In genomic region chr13:107545946-107546502, GRCh38 we compare ENCODE assay signal across 24 cellular contexts.
DNase-seq lines count a peak whose midpoint lies in the region; ATAC-seq and TF ChIP-seq lines count a peak whose summit lies in the region.
"Had no signal": no experiment of that assay in that cellular context is flagged by ENCODE, and none has a peak within 500 bp of the region (broad histone marks: within the 10 kb centered on the region; RNA-seq: fewer than 3 reads in every experiment).

No MANE protein-coding gene starts in this region.

- in situ Hi-C loops in mammary epithelial cell (cut with MboI; ENCODE audit: low sequenced_read_pairs in 2 of 2): no loop called here

- H3K4me2 ChIP-seq in mammary epithelial cell (ENCODE audit: insufficient read depth, low read depth, low read length): no peak overlapping the region
- H3K4me2 ChIP-seq: A549 had no signal

- no peak overlapping the region for H3K9ac ChIP-seq in mammary epithelial cell (ENCODE audit: insufficient read depth, low read length)

- H3K4me1 ChIP-seq in mammary epithelial cell (ENCODE audit: insufficient read depth, low read length): no peaks in the 10 kb centered on the region
- H3K4me1 ChIP-seq: A549, BE2C, esophagus squamous epithelium, right atrium auricular region, vagina had no signal

- no peak overlapping the region for H3K27ac ChIP-seq in mammary epithelial cell (ENCODE audit: insufficient read depth, low read depth, low read length)
- H3K27ac ChIP-seq: A549, cardiac muscle cell, esophagus squamous epithelium, right atrium auricular region, vagina, VCaP had no signal

- H2AFZ ChIP-seq in mammary epithelial cell (ENCODE audit: low read depth, low read length): no peak overlapping the region

- no peak overlapping the region for H3K4me3 ChIP-seq in mammary epithelial cell (replicated peaks in 1 of 3; ENCODE audit: insufficient read depth in 1 of 3, low read depth in 2 of 3, low read length in 3 of 3)
- H3K4me3 ChIP-seq: A549, cardiac muscle cell, esophagus squamous epithelium, right atrium auricular region, vagina had no signal

- dilution Hi-C loops in mammary epithelial cell (cut with HindIII; ENCODE audit: low sequenced_read_pairs): no loop called here

- H3K9me3 ChIP-seq in mammary epithelial cell (replicated peaks; ENCODE audit: insufficient read depth, low read length): no peaks in the 10 kb centered on the region
- H3K9me3 ChIP-seq: A549, BE2C, vagina had no signal

- peak; percentile 89 for DNase-seq in DMS153 (lab: John Stamatoyannopoulos, UW)
- peak; percentile 46 to 70 for DNase-seq in NCI-H187 (lab: John Stamatoyannopoulos, UW)
- peak; percentile 74 for DNase-seq in NCI-H345 (lab: John Stamatoyannopoulos, UW)
- peak; percentile 36 to 55 for DNase-seq in dermis microvascular lymphatic vessel endothelial cell (ENCODE audit: low read depth in 2 of 2)
- DNase-seq in NCI-H1436 treated with DMSO at 0.1 percent for 48 hours (lab: John Stamatoyannopoulos, UW): no peak
- DNase-seq in mammary epithelial cell: no peak
- no peak for DNase-seq in cerebellar cortex (ENCODE audit: low spot score)
- DNase-seq: activated CD4-positive, alpha-beta T cell treated with anti-CD3 and anti-CD28 coated beads, Interleukin-2, amount 10 ng/mL, durations not matched to agents 7 days and 5 days; anterior cingulate cortex; BE2C; esophagus squamous epithelium; hippocampal formation; KG1; naive thymus-derived CD4-positive, alpha-beta T cell; NCI-H226; stimulated activated CD4-positive, alpha-beta T cell treated with anti-CD3 and anti-CD28 coated beads, Interleukin-4, amount 100 ng/mL, for 24 hours; stimulated activated naive B cell treated with anti-CD40 and anti-IgM and Interleukin-4, amounts not matched to agents 10 μg/mL and 1 μg/mL and 100 μg/mL, for 72 hours had no signal

- no peak for ATAC-seq in GM21576 (IDR thresholded peaks at IDR 0.05; ENCODE audit: unreplicated experiment)
- ATAC-seq: A549; left lobe of liver; naive thymus-derived CD4-positive, alpha-beta T cell; stimulated activated naive B cell treated with anti-CD40 and anti-IgM and Interleukin-4, amounts not matched to agents 10 μg/mL and 1 μg/mL and 100 μg/mL, for 72 hours had no signal

- no peaks in the 10 kb centered on the region for H3K36me3 ChIP-seq in mammary epithelial cell (ENCODE audit: insufficient read depth, low read length)
- H3K36me3 ChIP-seq: BE2C, cardiac muscle cell, esophagus squamous epithelium, right atrium auricular region, vagina had no signal

- no peaks in the 10 kb centered on the region for H3K79me2 ChIP-seq in mammary epithelial cell (ENCODE audit: insufficient read depth, low read length)

- intact Hi-C loops in mammary epithelial cell (cut with micrococcal nuclease): no loop called here

- TF ChIP-seq CTCF in mammary epithelial cell (conservative IDR thresholded peaks at IDR 0.05 in 1 of 2, IDR thresholded peaks at IDR 0.05 in 1 of 2; ENCODE audit: extremely low read depth in 1 of 2, insufficient read depth in 1 of 2, low read depth in 1 of 2, low read length in 2 of 2): no peak

- no peaks in the 10 kb centered on the region for H3K27me3 ChIP-seq in mammary epithelial cell (ENCODE audit: insufficient read depth, low read length)
- H3K27me3 ChIP-seq: BE2C, cardiac muscle cell, esophagus squamous epithelium, right atrium auricular region, vagina had no signal

- CTCF ChIA-PET in mammary epithelial cell (lab: Charles Lee; ENCODE audit: low non-redundant PET): no interaction called here

- WGBS in mammary epithelial cell (ENCODE audit: low coverage, missing lambda C conversion rate): 24% methylated on average over 5 of the region's 5 CpGs

- no TSS peak for BruUV-seq in mammary epithelial cell (replicated peaks; lab: Mats Ljungman, UMichigan)

- no peaks in the 10 kb centered on the region for H4K20me1 ChIP-seq in mammary epithelial cell (ENCODE audit: insufficient read depth, low read length)

Comparison
In these comparisons a context has a peak if more than half of its experiments do, and no peak if none do; other contexts are left out.
1. DNase-seq: peak in DMS153 (single experiment), NCI-H187 (2 of 2), NCI-H345 (single experiment) and dermis microvascular lymphatic vessel endothelial cell (2 of 2); none in NCI-H1436 treated with DMSO at 0.1 percent for 48 hours (single experiment), mammary epithelial cell (single experiment) and cerebellar cortex (single experiment).